ENCODE assay signal across 1 cellular context in the genomic region with DNA sequence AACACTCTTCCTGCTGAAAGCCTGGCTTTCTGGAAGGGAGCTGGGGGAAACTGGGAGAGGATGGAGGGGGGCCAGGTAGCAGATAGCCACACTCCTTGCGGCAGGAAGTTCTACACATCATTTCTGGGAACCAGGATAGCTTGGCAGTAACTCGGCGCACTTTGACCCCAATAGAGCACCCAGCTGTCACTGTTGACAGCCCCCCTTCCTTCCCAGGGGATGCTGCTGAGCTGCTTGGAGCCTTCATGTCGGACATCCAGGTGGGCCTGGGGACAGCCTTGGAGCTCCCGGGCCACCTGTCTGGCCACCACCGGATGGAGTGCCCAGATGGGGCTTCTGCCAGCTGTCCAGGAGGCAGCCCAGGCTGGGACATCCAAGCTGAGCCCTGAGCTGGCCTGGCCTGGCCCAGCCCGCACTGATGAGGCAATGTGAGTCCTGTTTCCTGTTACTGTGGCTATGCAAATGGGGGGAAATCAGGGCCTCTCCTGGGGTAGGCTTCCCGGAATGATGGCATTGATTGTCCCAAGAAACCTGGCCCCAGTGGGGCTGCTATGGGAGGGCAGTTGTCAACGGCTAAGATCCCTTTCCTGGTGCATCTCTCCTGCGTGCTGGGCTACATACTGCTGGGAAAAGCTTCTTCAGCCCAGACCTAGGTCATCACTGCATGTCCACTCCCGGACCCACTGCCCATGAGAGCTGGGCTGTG.
TF ChIP-seq lines count a peak whose summit lies in the region.

No MANE protein-coding gene starts in this region.

TF ChIP-seq in HepG2, 621 proteins besides CTCF, POLR2A, EP300 and RAD21 (continued from another document):
- TF ChIP-seq ZNF292 (CRISPR knock-in tag; IDR thresholded peaks at IDR 0.05; ENCODE audit: borderline replicate concordance, low read depth) (peak; percentile 66; the same call in 1 of the 2 replicates), RXRB (CRISPR knock-in tag; IDR thresholded peaks at IDR 0.05; ENCODE audit: borderline replicate concordance) (peak; percentile 66), AKAP8 (CRISPR knock-in tag; IDR thresholded peaks at IDR 0.05) (no peak; the same call in 1 of the 2 replicates), MIER3 (CRISPR knock-in tag; IDR thresholded peaks at IDR 0.05; ENCODE audit: borderline replicate concordance) (no peak)
- TF ChIP-seq, protein P1, sequence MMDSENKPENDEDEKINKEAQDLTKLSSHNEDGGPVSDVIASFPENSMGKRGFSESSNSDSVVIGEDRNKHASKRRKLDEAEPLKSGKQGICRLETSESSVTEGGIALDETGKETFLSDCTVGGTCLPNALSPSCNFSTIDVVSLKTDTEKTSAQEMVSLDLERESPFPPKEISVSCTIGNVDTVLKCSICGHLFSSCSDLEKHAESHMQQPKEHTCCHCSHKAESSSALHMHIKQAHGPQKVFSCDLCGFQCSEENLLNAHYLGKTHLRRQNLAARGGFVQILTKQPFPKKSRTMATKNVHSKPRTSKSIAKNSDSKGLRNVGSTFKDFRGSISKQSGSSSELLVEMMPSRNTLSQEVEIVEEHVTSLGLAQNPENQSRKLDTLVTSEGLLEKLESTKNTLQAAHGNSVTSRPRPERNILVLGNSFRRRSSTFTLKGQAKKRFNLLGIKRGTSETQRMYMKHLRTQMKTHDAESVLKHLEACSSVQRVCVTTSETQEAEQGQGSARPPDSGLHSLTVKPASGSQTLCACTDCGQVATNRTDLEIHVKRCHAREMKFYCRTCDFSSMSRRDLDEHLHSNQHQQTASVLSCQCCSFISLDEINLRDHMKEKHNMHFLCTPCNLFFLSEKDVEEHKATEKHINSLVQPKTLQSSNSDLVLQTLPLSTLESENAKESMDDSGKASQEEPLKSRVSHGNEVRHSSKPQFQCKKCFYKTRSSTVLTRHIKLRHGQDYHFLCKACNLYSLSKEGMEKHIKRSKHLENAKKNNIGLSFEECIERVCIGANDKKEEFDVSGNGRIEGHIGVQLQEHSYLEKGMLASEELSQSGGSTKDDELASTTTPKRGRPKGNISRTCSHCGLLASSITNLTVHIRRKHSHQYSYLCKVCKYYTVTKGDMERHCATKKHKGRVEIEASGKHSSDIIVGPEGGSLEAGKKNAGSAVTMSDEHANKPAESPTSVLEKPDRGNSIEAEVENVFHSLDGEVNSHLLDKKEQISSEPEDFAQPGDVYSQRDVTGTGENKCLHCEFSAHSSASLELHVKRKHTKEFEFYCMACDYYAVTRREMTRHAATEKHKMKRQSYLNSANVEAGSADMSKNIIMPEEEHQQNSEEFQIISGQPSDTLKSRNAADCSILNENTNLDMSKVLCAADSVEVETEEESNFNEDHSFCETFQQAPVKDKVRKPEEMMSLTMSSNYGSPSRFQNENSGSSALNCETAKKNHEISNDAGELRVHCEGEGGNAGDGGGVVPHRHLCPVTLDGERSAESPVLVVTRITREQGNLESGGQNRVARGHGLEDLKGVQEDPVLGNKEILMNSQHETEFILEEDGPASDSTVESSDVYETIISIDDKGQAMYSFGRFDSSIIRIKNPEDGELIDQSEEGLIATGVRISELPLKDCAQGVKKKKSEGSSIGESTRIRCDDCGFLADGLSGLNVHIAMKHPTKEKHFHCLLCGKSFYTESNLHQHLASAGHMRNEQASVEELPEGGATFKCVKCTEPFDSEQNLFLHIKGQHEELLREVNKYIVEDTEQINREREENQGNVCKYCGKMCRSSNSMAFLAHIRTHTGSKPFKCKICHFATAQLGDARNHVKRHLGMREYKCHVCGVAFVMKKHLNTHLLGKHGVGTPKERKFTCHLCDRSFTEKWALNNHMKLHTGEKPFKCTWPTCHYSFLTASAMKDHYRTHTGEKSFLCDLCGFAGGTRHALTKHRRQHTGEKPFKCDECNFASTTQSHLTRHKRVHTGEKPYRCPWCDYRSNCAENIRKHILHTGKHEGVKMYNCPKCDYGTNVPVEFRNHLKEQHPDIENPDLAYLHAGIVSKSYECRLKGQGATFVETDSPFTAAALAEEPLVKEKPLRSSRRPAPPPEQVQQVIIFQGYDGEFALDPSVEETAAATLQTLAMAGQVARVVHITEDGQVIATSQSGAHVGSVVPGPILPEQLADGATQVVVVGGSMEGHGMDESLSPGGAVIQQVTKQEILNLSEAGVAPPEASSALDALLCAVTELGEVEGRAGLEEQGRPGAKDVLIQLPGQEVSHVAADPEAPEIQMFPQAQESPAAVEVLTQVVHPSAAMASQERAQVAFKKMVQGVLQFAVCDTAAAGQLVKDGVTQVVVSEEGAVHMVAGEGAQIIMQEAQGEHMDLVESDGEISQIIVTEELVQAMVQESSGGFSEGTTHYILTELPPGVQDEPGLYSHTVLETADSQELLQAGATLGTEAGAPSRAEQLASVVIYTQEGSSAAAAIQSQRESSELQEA (CRISPR knock-in tag; IDR thresholded peaks at IDR 0.05; ENCODE audit: not compliant biosample characterization) = peak; percentile 47
- TF ChIP-seq, protein P2, sequence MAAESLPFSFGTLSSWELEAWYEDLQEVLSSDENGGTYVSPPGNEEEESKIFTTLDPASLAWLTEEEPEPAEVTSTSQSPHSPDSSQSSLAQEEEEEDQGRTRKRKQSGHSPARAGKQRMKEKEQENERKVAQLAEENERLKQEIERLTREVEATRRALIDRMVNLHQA (CRISPR knock-in tag; IDR thresholded peaks at IDR 0.05) = no peak
- TF ChIP-seq, protein P3, sequence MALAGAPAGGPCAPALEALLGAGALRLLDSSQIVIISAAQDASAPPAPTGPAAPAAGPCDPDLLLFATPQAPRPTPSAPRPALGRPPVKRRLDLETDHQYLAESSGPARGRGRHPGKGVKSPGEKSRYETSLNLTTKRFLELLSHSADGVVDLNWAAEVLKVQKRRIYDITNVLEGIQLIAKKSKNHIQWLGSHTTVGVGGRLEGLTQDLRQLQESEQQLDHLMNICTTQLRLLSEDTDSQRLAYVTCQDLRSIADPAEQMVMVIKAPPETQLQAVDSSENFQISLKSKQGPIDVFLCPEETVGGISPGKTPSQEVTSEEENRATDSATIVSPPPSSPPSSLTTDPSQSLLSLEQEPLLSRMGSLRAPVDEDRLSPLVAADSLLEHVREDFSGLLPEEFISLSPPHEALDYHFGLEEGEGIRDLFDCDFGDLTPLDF (CRISPR knock-in tag; IDR thresholded peaks at IDR 0.05) = no peak
